Comparison of ENCODE assay signal across 10 cellular contexts in the genomic region with DNA sequence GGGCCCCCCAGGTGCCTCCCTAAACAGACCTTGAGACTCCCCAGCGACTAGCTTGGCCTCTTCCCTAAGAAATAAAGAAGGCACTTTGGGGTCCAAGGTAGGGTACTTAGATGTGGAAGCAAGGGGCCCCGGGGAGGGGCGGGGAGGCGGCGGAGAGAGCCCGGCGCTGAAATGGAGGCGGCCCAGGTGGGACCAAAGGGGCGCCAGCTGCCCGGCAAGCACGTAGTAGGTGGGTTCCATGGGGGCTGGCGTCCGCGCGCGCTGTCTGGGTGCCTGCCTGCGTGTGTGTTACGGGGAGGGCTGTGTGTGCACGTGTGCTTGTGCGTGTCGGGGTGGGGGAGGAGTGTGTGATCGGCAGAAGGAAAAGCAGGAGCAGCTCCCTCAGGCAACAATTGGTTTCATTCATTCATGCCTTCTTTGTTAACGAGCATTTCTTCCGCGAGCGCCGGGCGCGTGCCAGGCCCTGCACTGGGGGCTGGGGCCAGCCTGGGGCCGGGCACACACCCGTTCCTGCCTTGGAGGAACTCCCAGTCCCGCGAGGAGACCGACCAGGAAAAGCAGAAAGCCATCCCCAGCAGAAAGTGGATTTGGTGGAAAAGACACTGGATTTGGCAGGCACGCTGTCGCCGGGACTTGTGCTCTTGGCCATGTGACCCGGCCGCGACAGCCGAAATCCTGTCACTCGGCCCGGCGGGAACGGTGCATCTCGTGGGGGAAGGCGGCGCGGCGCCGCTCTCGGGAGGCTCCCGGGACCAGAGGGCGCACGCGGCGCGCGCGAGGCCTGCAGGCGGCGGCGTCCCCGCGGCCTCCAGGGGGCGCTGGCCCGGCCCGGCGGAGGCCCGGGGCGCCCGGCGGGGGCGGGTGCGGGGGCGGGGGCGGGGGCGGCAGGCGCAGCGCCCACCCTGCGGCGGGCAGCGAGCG. TPM values are rescaled to one million over a fixed set of nuclear protein-coding genes. Genes with fewer than 3 reads are reported as not detected.
DNase-seq lines count a peak whose midpoint lies in the region; ATAC-seq and TF ChIP-seq lines count a peak whose summit lies in the region.
"Had no signal": no experiment of that assay in that cellular context is flagged by ENCODE, and none has a peak within 500 bp of the region (broad histone marks: within the 10 kb centered on the region; RNA-seq: fewer than 3 reads in every experiment).

No MANE protein-coding gene starts in this region.

- H3K27me3 ChIP-seq in SK-N-SH (ENCODE audit: insufficient read depth) (peaks cover 69% of the 10 kb centered on the region), iPS-18a (ENCODE audit: control insufficient read depth, insufficient read depth, low read length) (peaks cover 85% of the 10 kb centered on the region), subcutaneous abdominal adipose tissue (ENCODE audit: control insufficient read depth in 5 of 5, insufficient read depth in 4 of 5, low read length in 5 of 5) (peaks cover 33 to 76% (median 70%) of the 10 kb centered on the region in 5 donors), upper lobe of left lung (peaks cover 0 to 65% (median 9%) of the 10 kb centered on the region in 4 donors)

- H2AFZ ChIP-seq in SK-N-SH (ENCODE audit: low read depth) = no peak overlapping the region

- no peaks in the 10 kb centered on the region for H3F3A ChIP-seq in SK-N-SH (replicated peaks; ENCODE audit: insufficient read depth)

- TF ChIP-seq CTCF in SK-N-SH (IDR thresholded peaks at IDR 0.05) (peak; percentile 26; the same call in 1 of the 2 replicates), upper lobe of left lung (IDR thresholded peaks at IDR 0.05) (peak in 1 of 6 experiments; percentile 22)

- peaks cover 0 to 15% of the 10 kb centered on the region in 2 experiments; a peak in 1 of 4 replicates for H3K4me1 ChIP-seq in SK-N-SH (ENCODE audit: control insufficient read depth in 1 of 2, insufficient read depth in 2 of 2, low read depth in 1 of 2, low read length in 1 of 2)
- no peaks in the 10 kb centered on the region for H3K4me1 ChIP-seq in iPS-18a (ENCODE audit: control insufficient read depth, low read depth, low read length)
- H3K4me1 ChIP-seq in subcutaneous abdominal adipose tissue (ENCODE audit: control insufficient read depth in 5 of 5, insufficient read depth in 5 of 5, low read length in 5 of 5) = peaks cover 0 to 37% (median 21%) of the 10 kb centered on the region in 5 donors
- peaks cover 6 to 49% (median 21%) of the 10 kb centered on the region in 4 donors for H3K4me1 ChIP-seq in upper lobe of left lung

- peak overlapping the region; percentile 61; the same call in 1 of the 2 replicates for H3K4me2 ChIP-seq in SK-N-SH

- no peaks in the 10 kb centered on the region for H3K79me2 ChIP-seq in SK-N-SH (ENCODE audit: insufficient read depth)

- H3K9me3 ChIP-seq in SK-N-SH (no peaks in the 10 kb centered on the region), iPS-18a (ENCODE audit: control insufficient read depth, low read depth, low read length) (no peaks in the 10 kb centered on the region), subcutaneous abdominal adipose tissue (ENCODE audit: control insufficient read depth in 5 of 5, low read length in 5 of 5) (peaks cover 0 to 9% (median 0%) of the 10 kb centered on the region in 5 donors), upper lobe of left lung (peaks cover 0 to 6% (median 0%) of the 10 kb centered on the region in 4 donors)
- H3K9me3 ChIP-seq: neutrophil had no signal

- no peak overlapping the region for H3K27ac ChIP-seq in SK-N-SH (ENCODE audit: low read depth in 2 of 2, low read length in 1 of 2)
- no peak overlapping the region for H3K27ac ChIP-seq in iPS-18a (ENCODE audit: low read length)
- no peak overlapping the region for H3K27ac ChIP-seq in subcutaneous abdominal adipose tissue (ENCODE audit: low read depth, low read length)
- H3K27ac ChIP-seq in upper lobe of left lung = no peak overlapping the region
- H3K27ac ChIP-seq: neutrophil had no signal

- H3K9ac ChIP-seq in SK-N-SH (no peak overlapping the region), iPS-18a (ENCODE audit: low read length) (no peak overlapping the region), subcutaneous abdominal adipose tissue (ENCODE audit: low read length in 5 of 5) (no peak overlapping the region)

- DNase-seq in activated effector memory CD4-positive, alpha-beta T cell treated with anti-CD3 and anti-CD28 coated beads, Interleukin-2, amount 50 U/mL, for 16 hours = peak; percentile 65
- DNase-seq in activated effector memory CD4-positive, alpha-beta T cell treated with Interleukin-2 at 50 U/mL for 16 hours = no peak
- peak; percentile 83 for DNase-seq in SK-N-SH
- DNase-seq in upper lobe of left lung = no peak

- ATAC-seq in HG02763 (IDR thresholded peaks at IDR 0.05; ENCODE audit: unreplicated experiment) = no peak
- no peak for ATAC-seq in HG03565 (IDR thresholded peaks at IDR 0.05; ENCODE audit: unreplicated experiment)
- ATAC-seq in upper lobe of left lung (ENCODE audit: low FRiP score in 2 of 2) = no peak

- H3K36me3 ChIP-seq in SK-N-SH (replicated peaks in 1 of 2; ENCODE audit: control insufficient read depth in 1 of 2, insufficient read depth in 2 of 2, low read length in 1 of 2) (no peaks in the 10 kb centered on the region), iPS-18a (ENCODE audit: control insufficient read depth, low read depth, low read length) (no peaks in the 10 kb centered on the region), subcutaneous abdominal adipose tissue (ENCODE audit: control insufficient read depth in 5 of 5, insufficient read depth in 5 of 5, low read length in 5 of 5) (no peaks in the 10 kb centered on the region), upper lobe of left lung (no peaks in the 10 kb centered on the region)
- H3K36me3 ChIP-seq: neutrophil had no signal

- TF ChIP-seq EP300 in SK-N-SH (IDR thresholded peaks at IDR 0.05; ENCODE audit: borderline replicate concordance in 1 of 2, low read depth in 1 of 2, low read length in 1 of 2) (no peak), upper lobe of left lung (IDR thresholded peaks at IDR 0.05) (no peak)

- POLR2A ChIA-PET in SK-N-SH (lab: Yijun Ruan, JAX) = no interaction called here

- WGBS in SK-N-SH (ENCODE audit: low lambda C conversion rate) = 10% methylated on average over 22 of the region's 84 CpGs
- 2 to 49% methylated on average over 10 to 70 of the region's 84 CpGs for WGBS in upper lobe of left lung, 2 donors

- H3K4me3 ChIP-seq in SK-N-SH (ENCODE audit: low read depth in 2 of 2, low read length in 1 of 2) (peak overlapping the region; percentile 32 to 35; a peak in 3 of 4 replicates), iPS-18a (ENCODE audit: low read length) (peak overlapping the region; percentile 33), subcutaneous abdominal adipose tissue (ENCODE audit: low read depth in 1 of 5, low read length in 5 of 5) (peak overlapping the region in 3 of 5 donors; percentile 14 to 42 (median 34)), upper lobe of left lung (no peak overlapping the region)

- no peaks in the 10 kb centered on the region for H4K20me1 ChIP-seq in SK-N-SH (ENCODE audit: insufficient read depth)

- CTCF ChIA-PET in SK-N-SH (lab: Yijun Ruan, JAX) = interaction anchor here (0.8 to 11.0 kb wide), 15 partner anchors 7 to 105 kb away, joined by 3 to 106 read pairs (median 5); no protein-coding TSS in a partner anchor

- TF ChIP-seq RAD21 in SK-N-SH (IDR thresholded peaks at IDR 0.05; ENCODE audit: low read length) = no peak

- TF ChIP-seq POLR2A in upper lobe of left lung (IDR thresholded peaks at IDR 0.05) = no peak

- H3K9me2 ChIP-seq in SK-N-SH = no peaks in the 10 kb centered on the region

TF ChIP-seq in SK-N-SH, 30 proteins besides CTCF, POLR2A, EP300 and RAD21 (continues in another document):
- TF ChIP-seq, protein P1, sequence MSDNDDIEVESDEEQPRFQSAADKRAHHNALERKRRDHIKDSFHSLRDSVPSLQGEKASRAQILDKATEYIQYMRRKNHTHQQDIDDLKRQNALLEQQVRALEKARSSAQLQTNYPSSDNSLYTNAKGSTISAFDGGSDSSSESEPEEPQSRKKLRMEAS (IDR thresholded peaks at IDR 0.05; ENCODE audit: low read depth) = no peak
- no peak for TF ChIP-seq RFX5 (IDR thresholded peaks at IDR 0.05; ENCODE audit: low read length)
- TF ChIP-seq TEAD4 (IDR thresholded peaks at IDR 0.05; ENCODE audit: borderline replicate concordance, insufficient read depth) = no peak
- no peak for TF ChIP-seq NFIC (IDR thresholded peaks at IDR 0.05; ENCODE audit: borderline replicate concordance)
- TF ChIP-seq, protein P2, sequence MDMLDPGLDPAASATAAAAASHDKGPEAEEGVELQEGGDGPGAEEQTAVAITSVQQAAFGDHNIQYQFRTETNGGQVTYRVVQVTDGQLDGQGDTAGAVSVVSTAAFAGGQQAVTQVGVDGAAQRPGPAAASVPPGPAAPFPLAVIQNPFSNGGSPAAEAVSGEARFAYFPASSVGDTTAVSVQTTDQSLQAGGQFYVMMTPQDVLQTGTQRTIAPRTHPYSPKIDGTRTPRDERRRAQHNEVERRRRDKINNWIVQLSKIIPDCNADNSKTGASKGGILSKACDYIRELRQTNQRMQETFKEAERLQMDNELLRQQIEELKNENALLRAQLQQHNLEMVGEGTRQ (IDR thresholded peaks at IDR 0.05; ENCODE audit: borderline replicate concordance, low read depth, low read length) = no peak
- TF ChIP-seq SIN3A (IDR thresholded peaks at IDR 0.05; ENCODE audit: borderline replicate concordance, low read depth, low read length) = no peak
- TF ChIP-seq JUND (IDR thresholded peaks at IDR 0.05) = no peak
- no peak for TF ChIP-seq TCF12 (IDR thresholded peaks at IDR 0.05)
- TF ChIP-seq MXI1 (IDR thresholded peaks at IDR 0.05; ENCODE audit: low read depth, low read length) = no peak

RNA-seq across cellular contexts. Expression of a gene that starts 3.3 kb away (rescaled TPM):
- polyA plus RNA-seq in SK-N-SH (2012; rRNA removed) = 0.05 and 0.08 TPM in 2 replicates
- polyA plus RNA-seq in SK-N-SH (2012; cell fraction: cytosol; rRNA removed) = 0.04 and 0.07 TPM in 2 replicates
- 0.06 TPM in 1 of 2 replicates, not detected in the other for polyA plus RNA-seq in SK-N-SH (2012; cell fraction: nucleus; rRNA removed)
- total RNA-seq in upper lobe of left lung = under 1 TPM in 3 of 6 donors, not detected in 3; 0.14 to 0.44 (median 0.27) TPM
- total RNA-seq: HT1080 had no signal

RNA-seq across cellular contexts. Expression of a gene that starts 29.9 kb away (rescaled TPM):
- polyA plus RNA-seq in SK-N-SH (2012; rRNA removed) = 1.2 and 2.5 TPM in 2 replicates
- polyA plus RNA-seq in SK-N-SH (2012; cell fraction: cytosol; rRNA removed) = 0.44 and 0.64 TPM in 2 replicates
- polyA plus RNA-seq in SK-N-SH (2012; cell fraction: nucleus; rRNA removed) = 12.7 and 15.1 TPM in 2 replicates
- total RNA-seq in upper lobe of left lung = 1 to 10 TPM in 1 of 6 donors, under 1 TPM in 1, not detected in 4; 0.47 to 5.2 TPM
- total RNA-seq: HT1080 had no signal

RNA-seq across cellular contexts. Expression of a gene that starts 44.0 kb away (rescaled TPM):
- polyA plus RNA-seq in SK-N-SH (2012; rRNA removed) = 22.3 and 30.8 TPM in 2 replicates
- 14.8 and 24.2 TPM in 2 replicates for polyA plus RNA-seq in SK-N-SH (2012; cell fraction: cytosol; rRNA removed)
- polyA plus RNA-seq in SK-N-SH (2012; cell fraction: nucleus; rRNA removed) = 64.5 and 67.9 TPM in 2 replicates
- 1 to 10 TPM; 3.9 to 8.1 (median 6.1) TPM for total RNA-seq in upper lobe of left lung

RNA-seq across cellular contexts. Expression of a gene that starts 44.8 kb away (rescaled TPM):
- 44.5 and 45.3 TPM in 2 replicates for polyA plus RNA-seq in SK-N-SH (2012; rRNA removed)
- 29.3 and 41.5 TPM in 2 replicates for polyA plus RNA-seq in SK-N-SH (2012; cell fraction: cytosol; rRNA removed)
- 24.8 and 34.7 TPM in 2 replicates for polyA plus RNA-seq in SK-N-SH (2012; cell fraction: nucleus; rRNA removed)
- 10 to 100 TPM; 13.4 to 48.2 (median 24.6) TPM for total RNA-seq in upper lobe of left lung

Comparison
In these comparisons a context has a peak if more than half of its experiments do, and no peak if none do; other contexts are left out.
1. DNase-seq: peak in activated effector memory CD4-positive, alpha-beta T cell treated with anti-CD3 and anti-CD28 coated beads, Interleukin-2, amount 50 U/mL, for 16 hours (single experiment) and SK-N-SH (single experiment); none in activated effector memory CD4-positive, alpha-beta T cell treated with Interleukin-2 at 50 U/mL for 16 hours (single experiment) and upper lobe of left lung (0 of 2).
2. H3K4me3 ChIP-seq: peak in SK-N-SH (2 of 2), iPS-18a (single experiment) and subcutaneous abdominal adipose tissue (3 of 5); none in upper lobe of left lung (0 of 4).